Comparison of ENCODE assay signal across 32 cellular contexts in the genomic region with DNA sequence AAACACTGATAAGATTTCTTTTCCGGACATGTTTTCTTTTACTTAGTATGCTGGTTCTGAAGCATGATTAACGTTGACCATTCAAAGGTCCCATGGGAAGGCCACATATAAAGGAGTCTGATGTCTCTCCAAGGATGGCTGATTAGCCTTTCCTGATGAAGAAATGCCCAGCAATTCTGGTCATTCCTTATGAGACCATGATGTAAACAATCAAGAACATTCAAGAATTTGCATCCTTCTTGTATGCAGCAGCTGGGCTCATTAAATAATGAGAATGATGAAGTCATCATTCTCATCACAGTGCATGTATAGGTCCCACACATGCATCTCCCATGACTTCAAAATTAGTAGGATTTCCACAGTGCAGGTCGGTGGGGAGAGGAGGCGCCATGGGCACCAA.
"Had no signal": no experiment of that assay in that cellular context is flagged by ENCODE, and none has a peak within 500 bp of the region (broad histone marks: within the 10 kb centered on the region; RNA-seq: fewer than 3 reads in every experiment).

No MANE protein-coding gene starts in this region.

- H3K36me3 ChIP-seq: adrenal gland had no signal

- DNase-seq: activated CD4-positive, alpha-beta memory T cell treated with anti-CD3 and anti-CD28 coated beads for 36 hours; activated CD4-positive, alpha-beta T cell treated with anti-CD3 and anti-CD28 coated beads for 36 hours; activated CD4-positive, alpha-beta T cell treated with anti-CD3 and anti-CD28 coated beads, Interleukin-2, amount 10 ng/mL, durations not matched to agents 24 days and 14 days; activated CD4-positive, CD25-positive, alpha-beta regulatory T cell; activated CD4-positive, CD25-positive, alpha-beta regulatory T cell treated with anti-CD3 and anti-CD28 coated beads, Interleukin-2, amount 50 U/mL, for 72 hours; activated CD8-positive, alpha-beta memory T cell treated with anti-CD3 and anti-CD28 coated beads, Interleukin-2, amount 10 ng/mL, durations not matched to agents 7 days and 5 days; activated CD8-positive, alpha-beta memory T cell treated with anti-CD3 and anti-CD28 coated beads, Interleukin-2, amount 50 U/mL, for 4 hours; activated CD8-positive, alpha-beta T cell treated with anti-CD3 and anti-CD28 coated beads, Interleukin-2, amount 10 ng/mL, durations not matched to agents 7 days and 5 days; activated effector memory CD4-positive, alpha-beta T cell treated with anti-CD3 and anti-CD28 coated beads, Interleukin-2, amount 50 U/mL, for 16 hours; activated naive CD4-positive, alpha-beta T cell treated with anti-CD3 and anti-CD28 coated beads for 36 hours; activated naive CD8-positive, alpha-beta T cell treated with anti-CD3 and anti-CD28 coated beads for 36 hours; activated naive CD8-positive, alpha-beta T cell treated with anti-CD3 and anti-CD28 coated beads, Interleukin-2, amount 50 U/mL, for 24 hours; activated T-cell treated with anti-CD3 and anti-CD28 coated beads, Interleukin-2, amount 50 U/mL, for 1 hour; activated T-cell treated with anti-CD3 and anti-CD28 coated beads, Interleukin-2, amount 50 U/mL, for 48 hours; adrenal gland; amygdala; aorta; body of pancreas; caudate nucleus; cortex of kidney; dermis blood vessel endothelial cell; effector CD4-positive, alpha-beta T cell; effector memory CD8-positive, alpha-beta T cell; erythroblast; esophagus squamous epithelium; foreskin melanocyte; heart right ventricle; T-helper 1 cell; T-helper 17 cell; T1000; WERI-Rb-1 had no signal

- H3K4me3 ChIP-seq: adrenal gland, body of pancreas, esophagus squamous epithelium, gastroesophageal sphincter, heart right ventricle had no signal

- ATAC-seq: activated CD4-positive, alpha-beta T cell treated with anti-CD3 and anti-CD28 coated beads for 36 hours; activated CD8-positive, alpha-beta memory T cell treated with anti-CD3 and anti-CD28 coated beads, Interleukin-2, amount 10 ng/mL, durations not matched to agents 7 days and 5 days; activated CD8-positive, alpha-beta T cell treated with anti-CD3 and anti-CD28 coated beads, Interleukin-2, amount 10 ng/mL, durations not matched to agents 7 days and 5 days; activated naive CD8-positive, alpha-beta T cell treated with anti-CD3 and anti-CD28 coated beads, Interleukin-2, amount 50 U/mL, for 24 hours; body of pancreas; effector memory CD8-positive, alpha-beta T cell; gastroesophageal sphincter; heart right ventricle; T-helper 17 cell had no signal

- H3K27me3 ChIP-seq: adrenal gland, body of pancreas, esophagus squamous epithelium, gastroesophageal sphincter, heart right ventricle had no signal

- H3K4me1 ChIP-seq: body of pancreas, esophagus squamous epithelium, gastroesophageal sphincter had no signal

- H3K27ac ChIP-seq: adrenal gland, body of pancreas, esophagus squamous epithelium, gastroesophageal sphincter, heart right ventricle, WERI-Rb-1 had no signal

- H3K9me3 ChIP-seq: adrenal gland, body of pancreas, esophagus squamous epithelium, gastroesophageal sphincter, heart right ventricle had no signal
